ENCODE assay signal across 1 cellular context in the genomic region with DNA sequence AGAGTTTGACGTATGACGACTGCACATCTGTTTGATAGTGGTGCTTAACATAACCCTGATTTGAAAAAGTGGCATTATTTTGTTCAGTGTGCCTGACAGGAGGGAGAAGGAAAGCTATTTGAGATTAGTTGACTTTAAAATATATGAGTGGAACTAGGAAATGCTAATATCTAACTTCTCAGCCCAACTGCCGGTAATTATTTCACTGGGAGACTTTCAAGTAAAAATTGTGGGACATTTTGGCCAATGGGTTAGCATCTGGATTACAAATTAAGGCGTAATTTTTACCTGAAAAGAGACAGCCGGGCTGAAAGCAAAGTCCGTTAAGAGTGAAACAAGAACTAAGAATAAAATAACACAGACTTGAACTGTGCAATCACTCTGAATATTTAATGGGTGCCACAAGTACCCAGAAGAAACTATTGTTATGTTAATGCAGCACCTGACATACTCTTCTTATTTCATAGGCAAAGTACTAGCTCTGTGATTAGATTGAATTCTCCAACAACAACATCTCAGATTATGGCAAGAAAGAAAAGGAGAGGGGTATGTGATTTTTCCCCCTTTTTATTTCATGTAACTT.
TF ChIP-seq lines count a peak whose summit lies in the region.

No MANE protein-coding gene starts in this region.

TF ChIP-seq in HEK293, 187 proteins besides CTCF, POLR2A, EP300 and RAD21 (continued from another document):
- no peak for TF ChIP-seq ZNF610 (tag by site-specific recombination; IDR thresholded peaks at IDR 0.05; ENCODE audit: borderline replicate concordance)
